ENCODE assay signal across 1 cellular context in genomic region chr10:103696094-103696410, GRCh38.
TF ChIP-seq lines count a peak whose summit lies in the region.

No MANE protein-coding gene starts in this region.

TF ChIP-seq in SK-N-SH treated with all-trans-retinoic acid at 6 μM for 48 hours, 23 proteins besides CTCF, POLR2A, EP300 and RAD21 (continued from another document):
- TF ChIP-seq POU6F1 (CRISPR knock-in tag; IDR thresholded peaks at IDR 0.05; ENCODE audit: borderline replicate concordance, low read depth): no peak
